1 cellular context compared by ENCODE assay signal in the genomic region with DNA sequence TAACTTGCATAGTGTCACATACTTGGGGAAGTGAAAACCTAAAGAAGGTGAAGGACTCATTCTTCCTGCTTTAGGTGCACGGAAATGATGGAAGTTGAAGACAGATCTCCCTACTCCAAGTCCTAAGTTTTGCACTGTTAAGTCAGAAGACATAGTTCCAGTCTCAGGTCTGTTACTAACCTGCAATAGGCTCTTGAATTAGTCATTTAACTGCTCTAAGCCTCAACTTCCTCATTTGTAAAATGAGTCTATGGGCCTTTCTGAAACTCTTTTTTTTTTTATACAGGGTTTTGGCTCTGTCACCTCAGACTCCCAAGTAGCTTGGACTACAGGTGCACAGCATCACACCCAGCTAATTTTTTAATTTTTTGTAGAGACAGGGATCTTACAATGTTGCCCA.
TF ChIP-seq lines count a peak whose summit lies in the region.

No MANE protein-coding gene starts in this region.

TF ChIP-seq in GM12878, 131 proteins besides CTCF, POLR2A, EP300 and RAD21 (continued from another document):
- TF ChIP-seq ZBTB4 (CRISPR knock-in tag; IDR thresholded peaks at IDR 0.05) (no peak), POLR2AphosphoS5 (IDR thresholded peaks at IDR 0.05; ENCODE audit: low read length) (no peak), PAX8 (IDR thresholded peaks at IDR 0.05) (no peak), RCOR1 (conservative IDR thresholded peaks at IDR 0.05; ENCODE audit: low read depth, low read length) (no peak), RELB (IDR thresholded peaks at IDR 0.05; ENCODE audit: low read depth) (no peak), PAX5 (IDR thresholded peaks at IDR 0.05; ENCODE audit: borderline replicate concordance, low read depth, low read length) (0 out of 2 replicates have a peak, but pooled peaks have one; percentile 51), ZNF217 (IDR thresholded peaks at IDR 0.05) (no peak; the same call in 1 of the 2 replicates), GATAD2B (conservative IDR thresholded peaks at IDR 0.05; ENCODE audit: low read depth) (no peak), BRCA1 (IDR thresholded peaks at IDR 0.05; ENCODE audit: low read depth, low read length) (no peak), ZNF384 (IDR thresholded peaks at IDR 0.05; ENCODE audit: borderline replicate concordance, low read depth, low read length) (peak; percentile 96), BCL11A (IDR thresholded peaks at IDR 0.05; ENCODE audit: low read depth, low read length) (peak; percentile 66; the same call in 1 of the 2 replicates), EED (IDR thresholded peaks at IDR 0.05; ENCODE audit: low read depth) (peak; percentile 78), IKZF2 (IDR thresholded peaks at IDR 0.05) (peak in 1 of 2 experiments; percentile 49; a peak in 3 of 4 replicates), NR2C1 (IDR thresholded peaks at IDR 0.05) (no peak), CEBPB (IDR thresholded peaks at IDR 0.05; ENCODE audit: borderline replicate concordance in 1 of 2, low read depth in 2 of 2, low read length in 2 of 2) (no peak), RFX5 (IDR thresholded peaks at IDR 0.05; ENCODE audit: low read depth, low read length) (no peak), ZNF622 (IDR thresholded peaks at IDR 0.05) (no peak), ASH2L (IDR thresholded peaks at IDR 0.05; ENCODE audit: borderline replicate concordance, low read depth) (no peak), RBBP5 (conservative IDR thresholded peaks at IDR 0.05) (no peak), JUND (IDR thresholded peaks at IDR 0.05; ENCODE audit: low read depth, low read length) (peak; percentile 72; the same call in 1 of the 2 replicates), WRNIP1 (IDR thresholded peaks at IDR 0.05; ENCODE audit: borderline replicate concordance, low read depth, low read length) (no peak), NR2F1 (conservative IDR thresholded peaks at IDR 0.05) (no peak), IKZF1 (conservative IDR thresholded peaks at IDR 0.05) (peak; percentile 15; the same call in 1 of the 2 replicates), MYB (IDR thresholded peaks at IDR 0.05; ENCODE audit: borderline replicate concordance, low read depth, low read length) (no peak), NFIC (IDR thresholded peaks at IDR 0.05; ENCODE audit: low read depth, low read length) (no peak), MTA2 (IDR thresholded peaks at IDR 0.05; ENCODE audit: low read depth) (peak; percentile 58), CBX5 (IDR thresholded peaks at IDR 0.05; ENCODE audit: low read depth) (no peak), POLR2AphosphoS2 (IDR thresholded peaks at IDR 0.05; ENCODE audit: low read depth, low read length) (no peak), SKIL (IDR thresholded peaks at IDR 0.05; ENCODE audit: low read depth, poor library complexity, severe bottlenecking) (peak; percentile 23), YY1 (IDR thresholded peaks at IDR 0.05; ENCODE audit: low read depth, low read length) (0 out of 2 replicates have a peak, but pooled peaks have one; percentile 17), JUNB (IDR thresholded peaks at IDR 0.05) (peak; percentile 81), GABPA (IDR thresholded peaks at IDR 0.05; ENCODE audit: low read depth) (no peak)
- TF ChIP-seq, protein P1, sequence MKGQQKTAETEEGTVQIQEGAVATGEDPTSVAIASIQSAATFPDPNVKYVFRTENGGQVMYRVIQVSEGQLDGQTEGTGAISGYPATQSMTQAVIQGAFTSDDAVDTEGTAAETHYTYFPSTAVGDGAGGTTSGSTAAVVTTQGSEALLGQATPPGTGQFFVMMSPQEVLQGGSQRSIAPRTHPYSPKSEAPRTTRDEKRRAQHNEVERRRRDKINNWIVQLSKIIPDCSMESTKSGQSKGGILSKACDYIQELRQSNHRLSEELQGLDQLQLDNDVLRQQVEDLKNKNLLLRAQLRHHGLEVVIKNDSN (IDR thresholded peaks at IDR 0.05; ENCODE audit: borderline replicate concordance, extremely low read length, insufficient read depth, low read depth, low read length) = no peak
- TF ChIP-seq, protein P2, sequence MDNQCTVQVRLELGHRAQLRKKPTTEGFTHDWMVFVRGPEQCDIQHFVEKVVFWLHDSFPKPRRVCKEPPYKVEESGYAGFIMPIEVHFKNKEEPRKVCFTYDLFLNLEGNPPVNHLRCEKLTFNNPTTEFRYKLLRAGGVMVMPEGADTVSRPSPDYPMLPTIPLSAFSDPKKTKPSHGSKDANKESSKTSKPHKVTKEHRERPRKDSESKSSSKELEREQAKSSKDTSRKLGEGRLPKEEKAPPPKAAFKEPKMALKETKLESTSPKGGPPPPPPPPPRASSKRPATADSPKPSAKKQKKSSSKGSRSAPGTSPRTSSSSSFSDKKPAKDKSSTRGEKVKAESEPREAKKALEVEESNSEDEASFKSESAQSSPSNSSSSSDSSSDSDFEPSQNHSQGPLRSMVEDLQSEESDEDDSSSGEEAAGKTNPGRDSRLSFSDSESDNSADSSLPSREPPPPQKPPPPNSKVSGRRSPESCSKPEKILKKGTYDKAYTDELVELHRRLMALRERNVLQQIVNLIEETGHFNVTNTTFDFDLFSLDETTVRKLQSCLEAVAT (IDR thresholded peaks at IDR 0.05) = 0 out of 2 replicates have a peak, but pooled peaks have one; percentile 21
- TF ChIP-seq, protein P3, sequence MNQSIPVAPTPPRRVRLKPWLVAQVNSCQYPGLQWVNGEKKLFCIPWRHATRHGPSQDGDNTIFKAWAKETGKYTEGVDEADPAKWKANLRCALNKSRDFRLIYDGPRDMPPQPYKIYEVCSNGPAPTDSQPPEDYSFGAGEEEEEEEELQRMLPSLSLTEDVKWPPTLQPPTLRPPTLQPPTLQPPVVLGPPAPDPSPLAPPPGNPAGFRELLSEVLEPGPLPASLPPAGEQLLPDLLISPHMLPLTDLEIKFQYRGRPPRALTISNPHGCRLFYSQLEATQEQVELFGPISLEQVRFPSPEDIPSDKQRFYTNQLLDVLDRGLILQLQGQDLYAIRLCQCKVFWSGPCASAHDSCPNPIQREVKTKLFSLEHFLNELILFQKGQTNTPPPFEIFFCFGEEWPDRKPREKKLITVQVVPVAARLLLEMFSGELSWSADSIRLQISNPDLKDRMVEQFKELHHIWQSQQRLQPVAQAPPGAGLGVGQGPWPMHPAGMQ (IDR thresholded peaks at IDR 0.05; ENCODE audit: borderline replicate concordance) = no peak
- TF ChIP-seq, protein P4, sequence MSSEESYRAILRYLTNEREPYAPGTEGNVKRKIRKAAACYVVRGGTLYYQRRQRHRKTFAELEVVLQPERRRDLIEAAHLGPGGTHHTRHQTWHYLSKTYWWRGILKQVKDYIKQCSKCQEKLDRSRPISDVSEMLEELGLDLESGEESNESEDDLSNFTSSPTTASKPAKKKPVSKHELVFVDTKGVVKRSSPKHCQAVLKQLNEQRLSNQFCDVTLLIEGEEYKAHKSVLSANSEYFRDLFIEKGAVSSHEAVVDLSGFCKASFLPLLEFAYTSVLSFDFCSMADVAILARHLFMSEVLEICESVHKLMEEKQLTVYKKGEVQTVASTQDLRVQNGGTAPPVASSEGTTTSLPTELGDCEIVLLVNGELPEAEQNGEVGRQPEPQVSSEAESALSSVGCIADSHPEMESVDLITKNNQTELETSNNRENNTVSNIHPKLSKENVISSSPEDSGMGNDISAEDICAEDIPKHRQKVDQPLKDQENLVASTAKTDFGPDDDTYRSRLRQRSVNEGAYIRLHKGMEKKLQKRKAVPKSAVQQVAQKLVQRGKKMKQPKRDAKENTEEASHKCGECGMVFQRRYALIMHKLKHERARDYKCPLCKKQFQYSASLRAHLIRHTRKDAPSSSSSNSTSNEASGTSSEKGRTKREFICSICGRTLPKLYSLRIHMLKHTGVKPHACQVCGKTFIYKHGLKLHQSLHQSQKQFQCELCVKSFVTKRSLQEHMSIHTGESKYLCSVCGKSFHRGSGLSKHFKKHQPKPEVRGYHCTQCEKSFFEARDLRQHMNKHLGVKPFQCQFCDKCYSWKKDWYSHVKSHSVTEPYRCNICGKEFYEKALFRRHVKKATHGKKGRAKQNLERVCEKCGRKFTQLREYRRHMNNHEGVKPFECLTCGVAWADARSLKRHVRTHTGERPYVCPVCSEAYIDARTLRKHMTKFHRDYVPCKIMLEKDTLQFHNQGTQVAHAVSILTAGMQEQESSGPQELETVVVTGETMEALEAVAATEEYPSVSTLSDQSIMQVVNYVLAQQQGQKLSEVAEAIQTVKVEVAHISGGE (CRISPR knock-in tag; IDR thresholded peaks at IDR 0.05) = no peak
- TF ChIP-seq, protein P5, sequence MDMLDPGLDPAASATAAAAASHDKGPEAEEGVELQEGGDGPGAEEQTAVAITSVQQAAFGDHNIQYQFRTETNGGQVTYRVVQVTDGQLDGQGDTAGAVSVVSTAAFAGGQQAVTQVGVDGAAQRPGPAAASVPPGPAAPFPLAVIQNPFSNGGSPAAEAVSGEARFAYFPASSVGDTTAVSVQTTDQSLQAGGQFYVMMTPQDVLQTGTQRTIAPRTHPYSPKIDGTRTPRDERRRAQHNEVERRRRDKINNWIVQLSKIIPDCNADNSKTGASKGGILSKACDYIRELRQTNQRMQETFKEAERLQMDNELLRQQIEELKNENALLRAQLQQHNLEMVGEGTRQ (IDR thresholded peaks at IDR 0.05; ENCODE audit: borderline replicate concordance, low read depth, low read length) = no peak
- TF ChIP-seq, protein P6, sequence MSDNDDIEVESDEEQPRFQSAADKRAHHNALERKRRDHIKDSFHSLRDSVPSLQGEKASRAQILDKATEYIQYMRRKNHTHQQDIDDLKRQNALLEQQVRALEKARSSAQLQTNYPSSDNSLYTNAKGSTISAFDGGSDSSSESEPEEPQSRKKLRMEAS (IDR thresholded peaks at IDR 0.05; ENCODE audit: low read depth, low read length) = no peak
